Comparison of ENCODE assay signal across 13 cellular contexts in genomic region chr11:109940816-109941215, GRCh38.
DNase-seq lines count a peak whose midpoint lies in the region; ATAC-seq, FAIRE-seq and TF ChIP-seq lines count a peak whose summit lies in the region.
"Had no signal": no experiment of that assay in that cellular context is flagged by ENCODE, and none has a peak within 500 bp of the region (broad histone marks: within the 10 kb centered on the region; RNA-seq: fewer than 3 reads in every experiment).

No MANE protein-coding gene starts in this region.

- no peak overlapping the region for H3K9ac ChIP-seq in HepG2 (ENCODE audit: insufficient read depth, low read depth, low read length)

- ATAC-seq in RWPE2 (ENCODE audit: low read depth) (peak; percentile 78), HepG2 (no peak), GM21576 (IDR thresholded peaks at IDR 0.05; ENCODE audit: unreplicated experiment) (no peak)
- ATAC-seq: mucosa of descending colon had no signal

- no peak overlapping the region for H3K4me3 ChIP-seq in RWPE2 (ENCODE audit: severe bottlenecking)
- H3K4me3 ChIP-seq in HepG2 (replicated peaks in 1 of 3; ENCODE audit: insufficient read depth in 1 of 3, low read depth in 2 of 3, low read length in 3 of 3): no peak overlapping the region
- H3K4me3 ChIP-seq: mucosa of descending colon had no signal

- CTCF ChIA-PET in HepG2 (lab: Yijun Ruan, JAX; ENCODE audit: low intra/inter-chr PET ratio, low total read pairs): no interaction called here

- TF ChIP-seq POLR2A in H54 (IDR thresholded peaks at IDR 0.05; ENCODE audit: low read depth, low read length) (no peak), HepG2 (IDR thresholded peaks at IDR 0.05; ENCODE audit: insufficient read depth in 1 of 2, low read depth in 2 of 2, low read length in 2 of 2) (no peak)

- H3K27me3 ChIP-seq in RWPE2 (ENCODE audit: insufficient read depth, poor library complexity, severe bottlenecking): no peaks in the 10 kb centered on the region
- no peaks in the 10 kb centered on the region; a peak in 1 of 5 replicates for H3K27me3 ChIP-seq in HepG2 (ENCODE audit: control insufficient read depth in 1 of 2, insufficient read depth in 2 of 2, low read length in 2 of 2)

- TF ChIP-seq EP300 in HepG2 (IDR thresholded peaks at IDR 0.05; ENCODE audit: low read depth in 2 of 2, low read length in 2 of 2) (no peak), HepG2 (CRISPR knock-in tag; IDR thresholded peaks at IDR 0.05; ENCODE audit: borderline replicate concordance) (no peak)

- FAIRE-seq in H54 (lab: Jason Lieb, UNC) (peak; percentile 69), HepG2 (lab: Jason Lieb, UNC) (no peak)

- POLR2A ChIA-PET in HepG2 (lab: Yijun Ruan, JAX): no interaction called here

- no peak for TF ChIP-seq RAD21 in HepG2 (CRISPR knock-in tag; IDR thresholded peaks at IDR 0.05)

- no peaks in the 10 kb centered on the region for H3K9me3 ChIP-seq in RWPE2 (ENCODE audit: severe bottlenecking)
- H3K9me3 ChIP-seq in HepG2 (ENCODE audit: low read length): no peaks in the 10 kb centered on the region
- H3K9me3 ChIP-seq: mucosa of descending colon had no signal

- intact Hi-C loops in HepG2 (cut with micrococcal nuclease; ENCODE audit: unreplicated experiment): no loop called here

- in situ Hi-C loops in ACHN (cut with HindIII; ENCODE audit: low pct_ligation_motif_present, low pct_unique_long_range_greater_than_20kb, low sequenced_read_pairs) (no loop called here), HepG2 (cut with HindIII; ENCODE audit: extremely low pct_ligation_motif_present, low pct_unique_long_range_greater_than_20kb) (loop anchor here (25.0 kb wide), 1 partner anchor 1254 kb away; no protein-coding TSS in a partner anchor)

- H3K27ac ChIP-seq in RWPE2 (ENCODE audit: poor library complexity, severe bottlenecking): no peak overlapping the region
- no peak overlapping the region for H3K27ac ChIP-seq in HepG2 (ENCODE audit: extremely low read length, insufficient read depth, low read length)

- H3K36me3 ChIP-seq in RWPE2 (ENCODE audit: low read depth) (no peaks in the 10 kb centered on the region), HepG2 (replicated peaks in 1 of 2; ENCODE audit: control insufficient read depth in 1 of 2, insufficient read depth in 2 of 2, low read length in 2 of 2) (no peaks in the 10 kb centered on the region)

- no peaks in the 10 kb centered on the region for H3K79me2 ChIP-seq in HepG2 (ENCODE audit: insufficient read depth, low read length)

- 0% methylated on average over 8 of the region's 8 CpGs for WGBS in HepG2 (ENCODE audit: low lambda C conversion rate)

- no peaks in the 10 kb centered on the region for H3K4me1 ChIP-seq in RWPE2 (ENCODE audit: insufficient read depth, poor library complexity, severe bottlenecking)
- H3K4me1 ChIP-seq in HepG2 (ENCODE audit: insufficient read depth, low read length): 0 out of 2 replicates have a peak, but pooled peaks cover 1% of the 10 kb centered on the region

- H3K4me2 ChIP-seq in HepG2 (ENCODE audit: low read depth, low read length): no peak overlapping the region

- no peaks in the 10 kb centered on the region for H4K20me1 ChIP-seq in HepG2 (ENCODE audit: insufficient read depth, low read length)

- BruUV-seq in HepG2 (replicated peaks; lab: Mats Ljungman, UMichigan): no TSS peak

- DNase-seq in ACHN (peak; percentile 59), H54 (ENCODE audit: insufficient read length, low spot score) (no peak), RWPE2 (ENCODE audit: low spot score) (no peak), fibroblast of gingiva (ENCODE audit: low read depth) (peak; percentile 60), anterior cingulate cortex (lab: John Stamatoyannopoulos, UW) (no peak), HepG2 (ENCODE audit: low spot score) (no peak)
- no peak for DNase-seq in NK-92 treated with Interleukin-12 subunit alpha and Interleukin-12 subunit beta, amount 100 ng/mL, for 24 hours (lab: John Stamatoyannopoulos, UW)
- DNase-seq: activated CD4-positive, alpha-beta memory T cell treated with anti-CD3 and anti-CD28 coated beads, Interleukin-2, amount 10 ng/mL, durations not matched to agents 7 days and 5 days; activated naive CD4-positive, alpha-beta T cell treated with anti-CD3 and anti-CD28 coated beads, Interleukin-2, amount 50 U/mL, for 16 hours; C1 segment of cervical spinal cord; mucosa of descending colon; NCI-H510A treated with DMSO at 0.1 percent for 48 hours had no signal

- TF ChIP-seq CTCF in RWPE2 (IDR thresholded peaks at IDR 0.05; ENCODE audit: poor library complexity, severe bottlenecking) (no peak), HepG2 (CRISPR knock-in tag; IDR thresholded peaks at IDR 0.05) (no peak)

- no peak overlapping the region for H2AFZ ChIP-seq in HepG2 (ENCODE audit: low read length)

TF ChIP-seq in HepG2, 621 proteins besides CTCF, POLR2A, EP300 and RAD21 (continues in another document):
- no peak for TF ChIP-seq MEIS2 (CRISPR knock-in tag; IDR thresholded peaks at IDR 0.05)
- no peak for TF ChIP-seq EED (CRISPR knock-in tag; IDR thresholded peaks at IDR 0.05)
- TF ChIP-seq NFRKB (IDR thresholded peaks at IDR 0.05): no peak
- TF ChIP-seq, protein P1, sequence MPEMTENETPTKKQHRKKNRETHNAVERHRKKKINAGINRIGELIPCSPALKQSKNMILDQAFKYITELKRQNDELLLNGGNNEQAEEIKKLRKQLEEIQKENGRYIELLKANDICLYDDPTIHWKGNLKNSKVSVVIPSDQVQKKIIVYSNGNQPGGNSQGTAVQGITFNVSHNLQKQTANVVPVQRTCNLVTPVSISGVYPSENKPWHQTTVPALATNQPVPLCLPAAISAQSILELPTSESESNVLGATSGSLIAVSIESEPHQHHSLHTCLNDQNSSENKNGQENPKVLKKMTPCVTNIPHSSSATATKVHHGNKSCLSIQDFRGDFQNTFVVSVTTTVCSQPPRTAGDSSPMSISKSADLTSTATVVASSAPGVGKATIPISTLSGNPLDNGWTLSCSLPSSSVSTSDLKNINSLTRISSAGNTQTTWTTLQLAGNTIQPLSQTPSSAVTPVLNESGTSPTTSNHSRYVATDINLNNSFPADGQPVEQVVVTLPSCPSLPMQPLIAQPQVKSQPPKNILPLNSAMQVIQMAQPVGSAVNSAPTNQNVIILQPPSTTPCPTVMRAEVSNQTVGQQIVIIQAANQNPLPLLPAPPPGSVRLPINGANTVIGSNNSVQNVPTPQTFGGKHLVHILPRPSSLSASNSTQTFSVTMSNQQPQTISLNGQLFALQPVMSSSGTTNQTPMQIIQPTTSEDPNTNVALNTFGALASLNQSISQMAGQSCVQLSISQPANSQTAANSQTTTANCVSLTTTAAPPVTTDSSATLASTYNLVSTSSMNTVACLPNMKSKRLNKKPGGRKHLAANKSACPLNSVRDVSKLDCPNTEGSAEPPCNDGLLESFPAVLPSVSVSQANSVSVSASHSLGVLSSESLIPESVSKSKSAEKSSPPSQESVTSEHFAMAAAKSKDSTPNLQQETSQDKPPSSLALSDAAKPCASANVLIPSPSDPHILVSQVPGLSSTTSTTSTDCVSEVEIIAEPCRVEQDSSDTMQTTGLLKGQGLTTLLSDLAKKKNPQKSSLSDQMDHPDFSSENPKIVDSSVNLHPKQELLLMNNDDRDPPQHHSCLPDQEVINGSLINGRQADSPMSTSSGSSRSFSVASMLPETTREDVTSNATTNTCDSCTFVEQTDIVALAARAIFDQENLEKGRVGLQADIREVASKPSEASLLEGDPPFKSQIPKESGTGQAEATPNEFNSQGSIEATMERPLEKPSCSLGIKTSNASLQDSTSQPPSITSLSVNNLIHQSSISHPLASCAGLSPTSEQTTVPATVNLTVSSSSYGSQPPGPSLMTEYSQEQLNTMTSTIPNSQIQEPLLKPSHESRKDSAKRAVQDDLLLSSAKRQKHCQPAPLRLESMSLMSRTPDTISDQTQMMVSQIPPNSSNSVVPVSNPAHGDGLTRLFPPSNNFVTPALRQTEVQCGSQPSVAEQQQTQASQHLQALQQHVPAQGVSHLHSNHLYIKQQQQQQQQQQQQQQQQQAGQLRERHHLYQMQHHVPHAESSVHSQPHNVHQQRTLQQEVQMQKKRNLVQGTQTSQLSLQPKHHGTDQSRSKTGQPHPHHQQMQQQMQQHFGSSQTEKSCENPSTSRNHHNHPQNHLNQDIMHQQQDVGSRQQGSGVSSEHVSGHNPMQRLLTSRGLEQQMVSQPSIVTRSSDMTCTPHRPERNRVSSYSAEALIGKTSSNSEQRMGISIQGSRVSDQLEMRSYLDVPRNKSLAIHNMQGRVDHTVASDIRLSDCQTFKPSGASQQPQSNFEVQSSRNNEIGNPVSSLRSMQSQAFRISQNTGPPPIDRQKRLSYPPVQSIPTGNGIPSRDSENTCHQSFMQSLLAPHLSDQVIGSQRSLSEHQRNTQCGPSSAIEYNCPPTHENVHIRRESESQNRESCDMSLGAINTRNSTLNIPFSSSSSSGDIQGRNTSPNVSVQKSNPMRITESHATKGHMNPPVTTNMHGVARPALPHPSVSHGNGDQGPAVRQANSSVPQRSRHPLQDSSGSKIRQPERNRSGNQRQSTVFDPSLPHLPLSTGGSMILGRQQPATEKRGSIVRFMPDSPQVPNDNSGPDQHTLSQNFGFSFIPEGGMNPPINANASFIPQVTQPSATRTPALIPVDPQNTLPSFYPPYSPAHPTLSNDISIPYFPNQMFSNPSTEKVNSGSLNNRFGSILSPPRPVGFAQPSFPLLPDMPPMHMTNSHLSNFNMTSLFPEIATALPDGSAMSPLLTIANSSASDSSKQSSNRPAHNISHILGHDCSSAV (CRISPR knock-in tag; IDR thresholded peaks at IDR 0.05; ENCODE audit: borderline replicate concordance): no peak
- TF ChIP-seq HNF4G (IDR thresholded peaks at IDR 0.05; ENCODE audit: borderline replicate concordance, low read depth, low read length): no peak
- no peak for TF ChIP-seq HNF4G (CRISPR knock-in tag; IDR thresholded peaks at IDR 0.05; ENCODE audit: borderline replicate concordance, low read depth)

Comparison
In these comparisons a context has a peak if more than half of its experiments do, and no peak if none do; other contexts are left out.
1. DNase-seq: peak in ACHN (single experiment) and fibroblast of gingiva (single experiment); none in H54 (single experiment), RWPE2 (single experiment), anterior cingulate cortex (0 of 58), HepG2 (single experiment) and NK-92 treated with Interleukin-12 subunit alpha and Interleukin-12 subunit beta, amount 100 ng/mL, for 24 hours (single experiment).